2 cellular contexts compared by ENCODE assay signal in the genomic region with DNA sequence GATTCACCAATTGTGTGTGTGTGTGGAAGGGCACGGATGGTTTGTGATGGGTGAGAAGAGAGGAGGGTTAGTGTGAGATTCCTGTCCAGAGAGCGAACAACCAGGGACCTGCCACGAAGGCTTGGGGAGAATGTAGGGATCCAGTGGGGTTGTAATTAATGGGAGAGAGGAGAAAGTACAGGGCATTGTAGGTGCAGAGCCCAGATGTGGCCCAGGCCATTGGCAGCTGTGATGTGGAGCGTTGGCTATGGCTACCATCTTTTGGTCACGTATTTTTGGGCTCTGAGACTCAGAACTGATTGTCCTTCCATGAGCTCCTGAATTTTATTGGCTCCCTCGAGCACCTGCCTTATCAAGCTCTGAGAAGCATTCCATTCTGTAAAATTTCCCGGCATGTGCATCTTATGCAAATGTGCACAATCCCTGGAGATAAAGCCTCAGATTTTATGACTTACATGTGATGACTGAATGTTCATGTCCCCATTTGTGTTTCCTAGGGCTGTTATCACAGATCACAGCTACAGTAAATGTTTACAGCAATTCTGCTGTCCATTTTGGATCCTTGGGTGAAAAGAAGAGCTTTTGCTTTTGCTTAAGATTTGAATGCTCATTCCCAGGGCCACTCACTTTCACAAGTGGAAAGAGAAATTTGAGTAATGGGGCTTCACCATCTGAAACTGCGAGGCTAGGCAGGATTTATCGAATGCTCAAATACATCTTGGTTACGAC.
TF ChIP-seq lines count a peak whose summit lies in the region.

No MANE protein-coding gene starts in this region.

TF ChIP-seq in IMR-90, 13 proteins besides CTCF, POLR2A, EP300 and RAD21 (continued from another document):
- TF ChIP-seq RCOR1 (IDR thresholded peaks at IDR 0.05; ENCODE audit: insufficient replicate concordance, low read length) (no peak), MXI1 (IDR thresholded peaks at IDR 0.05; ENCODE audit: borderline replicate concordance, low read depth, low read length) (no peak), MAZ (IDR thresholded peaks at IDR 0.05; ENCODE audit: borderline replicate concordance, low read depth, low read length) (no peak), CEBPB (IDR thresholded peaks at IDR 0.05; ENCODE audit: low read depth, low read length) (no peak), MAFK (IDR thresholded peaks at IDR 0.05; ENCODE audit: low read depth, low read length) (no peak), RFX5 (IDR thresholded peaks at IDR 0.05; ENCODE audit: low read depth, low read length) (no peak), NFE2L2 (IDR thresholded peaks at IDR 0.05; ENCODE audit: low read depth, low read length) (no peak), CHD1 (IDR thresholded peaks at IDR 0.05; ENCODE audit: low read depth, low read length) (no peak)
- TF ChIP-seq, protein P1, sequence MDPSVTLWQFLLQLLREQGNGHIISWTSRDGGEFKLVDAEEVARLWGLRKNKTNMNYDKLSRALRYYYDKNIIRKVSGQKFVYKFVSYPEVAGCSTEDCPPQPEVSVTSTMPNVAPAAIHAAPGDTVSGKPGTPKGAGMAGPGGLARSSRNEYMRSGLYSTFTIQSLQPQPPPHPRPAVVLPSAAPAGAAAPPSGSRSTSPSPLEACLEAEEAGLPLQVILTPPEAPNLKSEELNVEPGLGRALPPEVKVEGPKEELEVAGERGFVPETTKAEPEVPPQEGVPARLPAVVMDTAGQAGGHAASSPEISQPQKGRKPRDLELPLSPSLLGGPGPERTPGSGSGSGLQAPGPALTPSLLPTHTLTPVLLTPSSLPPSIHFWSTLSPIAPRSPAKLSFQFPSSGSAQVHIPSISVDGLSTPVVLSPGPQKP (IDR thresholded peaks at IDR 0.05; ENCODE audit: borderline replicate concordance, low read depth, low read length): no peak
- TF ChIP-seq, protein P2, sequence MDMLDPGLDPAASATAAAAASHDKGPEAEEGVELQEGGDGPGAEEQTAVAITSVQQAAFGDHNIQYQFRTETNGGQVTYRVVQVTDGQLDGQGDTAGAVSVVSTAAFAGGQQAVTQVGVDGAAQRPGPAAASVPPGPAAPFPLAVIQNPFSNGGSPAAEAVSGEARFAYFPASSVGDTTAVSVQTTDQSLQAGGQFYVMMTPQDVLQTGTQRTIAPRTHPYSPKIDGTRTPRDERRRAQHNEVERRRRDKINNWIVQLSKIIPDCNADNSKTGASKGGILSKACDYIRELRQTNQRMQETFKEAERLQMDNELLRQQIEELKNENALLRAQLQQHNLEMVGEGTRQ (IDR thresholded peaks at IDR 0.05; ENCODE audit: low read depth, low read length): no peak
TF ChIP-seq in IMR-90: peak in this region for 0.

TF ChIP-seq in neural cell, 6 proteins besides CTCF, POLR2A, EP300 and RAD21 (continued from another document):
- TF ChIP-seq, protein P3, sequence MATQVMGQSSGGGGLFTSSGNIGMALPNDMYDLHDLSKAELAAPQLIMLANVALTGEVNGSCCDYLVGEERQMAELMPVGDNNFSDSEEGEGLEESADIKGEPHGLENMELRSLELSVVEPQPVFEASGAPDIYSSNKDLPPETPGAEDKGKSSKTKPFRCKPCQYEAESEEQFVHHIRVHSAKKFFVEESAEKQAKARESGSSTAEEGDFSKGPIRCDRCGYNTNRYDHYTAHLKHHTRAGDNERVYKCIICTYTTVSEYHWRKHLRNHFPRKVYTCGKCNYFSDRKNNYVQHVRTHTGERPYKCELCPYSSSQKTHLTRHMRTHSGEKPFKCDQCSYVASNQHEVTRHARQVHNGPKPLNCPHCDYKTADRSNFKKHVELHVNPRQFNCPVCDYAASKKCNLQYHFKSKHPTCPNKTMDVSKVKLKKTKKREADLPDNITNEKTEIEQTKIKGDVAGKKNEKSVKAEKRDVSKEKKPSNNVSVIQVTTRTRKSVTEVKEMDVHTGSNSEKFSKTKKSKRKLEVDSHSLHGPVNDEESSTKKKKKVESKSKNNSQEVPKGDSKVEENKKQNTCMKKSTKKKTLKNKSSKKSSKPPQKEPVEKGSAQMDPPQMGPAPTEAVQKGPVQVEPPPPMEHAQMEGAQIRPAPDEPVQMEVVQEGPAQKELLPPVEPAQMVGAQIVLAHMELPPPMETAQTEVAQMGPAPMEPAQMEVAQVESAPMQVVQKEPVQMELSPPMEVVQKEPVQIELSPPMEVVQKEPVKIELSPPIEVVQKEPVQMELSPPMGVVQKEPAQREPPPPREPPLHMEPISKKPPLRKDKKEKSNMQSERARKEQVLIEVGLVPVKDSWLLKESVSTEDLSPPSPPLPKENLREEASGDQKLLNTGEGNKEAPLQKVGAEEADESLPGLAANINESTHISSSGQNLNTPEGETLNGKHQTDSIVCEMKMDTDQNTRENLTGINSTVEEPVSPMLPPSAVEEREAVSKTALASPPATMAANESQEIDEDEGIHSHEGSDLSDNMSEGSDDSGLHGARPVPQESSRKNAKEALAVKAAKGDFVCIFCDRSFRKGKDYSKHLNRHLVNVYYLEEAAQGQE (IDR thresholded peaks at IDR 0.05; ENCODE audit: borderline replicate concordance): no peak
- TF ChIP-seq SMC3 (conservative IDR thresholded peaks at IDR 0.05; ENCODE audit: poor library complexity) (no peak), POLR2AphosphoS5 (IDR thresholded peaks at IDR 0.05) (peak; percentile 27)
TF ChIP-seq in neural cell: peak in this region for 1.
